33 cellular contexts compared by ENCODE assay signal in genomic region chr11:134764367-134764766, GRCh38.
"Had no signal": no experiment of that assay in that cellular context is flagged by ENCODE, and none has a peak within 500 bp of the region (broad histone marks: within the 10 kb centered on the region; RNA-seq: fewer than 3 reads in every experiment).

No MANE protein-coding gene starts in this region.

- FAIRE-seq: astrocyte, bronchial epithelial cell, colon, endometrium, endothelial cell of umbilical vein, frontal cortex, TTC549 had no signal

- H3K4me1 Mint-ChIP-seq: activated CD4-positive, alpha-beta memory T cell treated with anti-CD3 and anti-CD28 coated beads, Interleukin-2, amount 10 ng/mL, durations not matched to agents 7 days and 5 days; activated CD4-positive, alpha-beta T cell treated with anti-CD3 and anti-CD28 coated beads, Interleukin-2, amount 10 ng/mL, durations not matched to agents 7 days and 5 days had no signal

- DNase-seq: activated CD4-positive, alpha-beta memory T cell treated with anti-CD3 and anti-CD28 coated beads, Interleukin-2, amount 10 ng/mL, durations not matched to agents 7 days and 5 days; activated CD4-positive, alpha-beta T cell treated with anti-CD3 and anti-CD28 coated beads for 1 hour; activated CD4-positive, alpha-beta T cell treated with anti-CD3 and anti-CD28 coated beads for 4 hours; activated CD4-positive, alpha-beta T cell treated with anti-CD3 and anti-CD28 coated beads, Interleukin-2, amount 10 ng/mL, durations not matched to agents 7 days and 5 days; activated CD4-positive, alpha-beta T cell treated with anti-CD3 and anti-CD28 coated beads, Interleukin-2, amount 50 U/mL, for 4 hours; activated CD8-positive, alpha-beta memory T cell treated with anti-CD3 and anti-CD28 coated beads, Interleukin-2, amount 50 U/mL, for 48 hours; activated gamma-delta T cell; activated naive CD4-positive, alpha-beta T cell treated with anti-CD3 and anti-CD28 coated beads, Interleukin-2, amount 50 U/mL, for 16 hours; activated naive CD4-positive, alpha-beta T cell treated with Interleukin-2 at 50 U/mL for 16 hours; activated T-cell treated with anti-CD3 and anti-CD28 coated beads for 4 hours; activated T-cell treated with anti-CD3 and anti-CD28 coated beads, Interleukin-2, amount 50 U/mL, for 24 hours; activated T-cell treated with anti-CD3 and anti-CD28 coated beads, Interleukin-2, amount 50 U/mL, for 72 hours; amniotic stem cell; anterior cingulate cortex; brain microvascular endothelial cell; caudate nucleus; cortex of kidney; dermis blood vessel endothelial cell; effector CD8-positive, alpha-beta T cell; foreskin fibroblast; head of caudate nucleus; T-helper 2 cell had no signal

- H3K27me3 Mint-ChIP-seq: activated CD4-positive, alpha-beta T cell treated with anti-CD3 and anti-CD28 coated beads, Interleukin-2, amount 10 ng/mL, durations not matched to agents 7 days and 5 days had no signal

- H3K27ac ChIP-seq: brain microvascular endothelial cell, epithelial cell of prostate, VCaP had no signal

- H3K36me3 ChIP-seq: brain microvascular endothelial cell had no signal

- H3K36me3 Mint-ChIP-seq: activated naive CD8-positive, alpha-beta T cell had no signal

- ATAC-seq: activated T-cell treated with anti-CD3 and anti-CD28 coated beads, Interleukin-2, amount 50 U/mL, for 72 hours; WTC11 had no signal

- H3K27me3 ChIP-seq: brain microvascular endothelial cell had no signal

- H3K4me3 Mint-ChIP-seq: activated CD4-positive, alpha-beta memory T cell treated with anti-CD3 and anti-CD28 coated beads, Interleukin-2, amount 10 ng/mL, durations not matched to agents 7 days and 5 days; activated CD4-positive, alpha-beta T cell treated with anti-CD3 and anti-CD28 coated beads, Interleukin-2, amount 10 ng/mL, durations not matched to agents 7 days and 5 days; activated naive CD8-positive, alpha-beta T cell; activated T-cell treated with anti-CD3 and anti-CD28 coated beads, Interleukin-2, amount 50 U/mL, for 24 hours; activated T-cell treated with anti-CD3 and anti-CD28 coated beads, Interleukin-2, amount 50 U/mL, for 72 hours; WTC11 had no signal

- H3K27ac Mint-ChIP-seq: activated CD4-positive, alpha-beta memory T cell treated with anti-CD3 and anti-CD28 coated beads, Interleukin-2, amount 10 ng/mL, durations not matched to agents 7 days and 5 days; activated CD4-positive, alpha-beta T cell treated with anti-CD3 and anti-CD28 coated beads, Interleukin-2, amount 10 ng/mL, durations not matched to agents 7 days and 5 days; activated naive CD8-positive, alpha-beta T cell; activated T-cell treated with anti-CD3 and anti-CD28 coated beads, Interleukin-2, amount 50 U/mL, for 24 hours; activated T-cell treated with anti-CD3 and anti-CD28 coated beads, Interleukin-2, amount 50 U/mL, for 72 hours; WTC11 had no signal
